Comparison of ENCODE assay signal across 11 cellular contexts in the genomic region with DNA sequence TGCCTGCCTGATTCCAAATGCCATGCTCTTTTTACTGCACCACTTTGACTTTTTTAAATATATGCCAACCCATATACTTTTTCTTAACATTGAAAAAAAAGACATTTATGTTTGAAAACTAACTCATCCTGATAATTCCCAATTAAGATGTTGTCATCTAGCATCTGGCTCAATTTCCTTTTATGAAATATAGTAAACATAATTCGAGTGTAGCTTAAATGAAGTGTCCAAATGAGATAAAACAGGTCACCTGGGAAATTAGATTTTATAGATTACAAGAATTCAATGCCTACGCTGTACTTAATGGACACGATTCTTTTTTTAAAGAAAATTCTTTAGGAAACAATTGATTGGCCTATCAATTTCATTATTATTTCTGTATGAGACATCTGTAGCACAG. TPM values are rescaled to one million over a fixed set of nuclear protein-coding genes. Genes with fewer than 3 reads are reported as not detected.
"Had no signal": no experiment of that assay in that cellular context is flagged by ENCODE, and none has a peak within 500 bp of the region (broad histone marks: within the 10 kb centered on the region; RNA-seq: fewer than 3 reads in every experiment).

No MANE protein-coding gene starts in this region.

- ATAC-seq: HepG2, K562 had no signal

- DNase-seq: IMR-90, KBM-7, KG1 had no signal

- H3K4me1 Mint-ChIP-seq: IgD-negative memory B cell had no signal

- H3K4me3 ChIP-seq: K562 had no signal

- H3K36me3 Mint-ChIP-seq: IgD-negative memory B cell had no signal

- FAIRE-seq: HepG2, HTR-8/SVneo, K562 had no signal

- H3K4me3 Mint-ChIP-seq: IgD-negative memory B cell had no signal

- H3K9ac ChIP-seq: KMS-11 had no signal

- H3K27ac ChIP-seq: HL-60, KMS-11 had no signal

- H3K4me2 ChIP-seq: KMS-11 had no signal

- H3K27ac Mint-ChIP-seq: IgD-negative memory B cell had no signal

RNA-seq across cellular contexts. Expression of gene MDFIC2, which starts 2.8 kb away (rescaled TPM):
- total RNA-seq: HepG2, HT-29, HT1080, IMR-90, K562 had no signal
- polyA plus RNA-seq: HepG2, IgD-negative memory B cell, IMR-90, K562 had no signal
